In genomic region chr15:81323944-81324881, GRCh38 we compare ENCODE assay signal across 1 cellular context.
A peak's percentile ranks its signal among the peaks of the same experiment; 100 is the strongest.
TF ChIP-seq lines count a peak whose summit lies in the region.

Gene STARD5 (minus strand): TSS chr15:81324141. CDS start chr15:81324099, 42 bp downstream.

TF ChIP-seq in GM12878, 131 proteins besides CTCF, POLR2A, EP300 and RAD21 (continued from another document):
- TF ChIP-seq PRDM15 (CRISPR knock-in tag; IDR thresholded peaks at IDR 0.05) = no peak
- no peak for TF ChIP-seq NR2C1 (IDR thresholded peaks at IDR 0.05)
- TF ChIP-seq BHLHE40 (IDR thresholded peaks at IDR 0.05; ENCODE audit: borderline replicate concordance in 1 of 2, low read depth in 2 of 2, low read length in 1 of 2) = peak in 1 of 2 experiments; percentile 39; a peak in 1 of 4 replicates
